ENCODE assay signal across 1 cellular context in genomic region chr4:166602068-166602467, GRCh38.
TF ChIP-seq lines count a peak whose summit lies in the region.

No MANE protein-coding gene starts in this region.

TF ChIP-seq in WTC11, 78 proteins besides CTCF, POLR2A, EP300 and RAD21 (continued from another document):
- TF ChIP-seq ZNF425 (CRISPR knock-in tag; conservative IDR thresholded peaks at IDR 0.05), result no peak
- no peak for TF ChIP-seq MAX (CRISPR knock-in tag; IDR thresholded peaks at IDR 0.05)
- TF ChIP-seq TCF7 (CRISPR knock-in tag; IDR thresholded peaks at IDR 0.05; ENCODE audit: low read depth), result no peak
- TF ChIP-seq, protein P1, sequence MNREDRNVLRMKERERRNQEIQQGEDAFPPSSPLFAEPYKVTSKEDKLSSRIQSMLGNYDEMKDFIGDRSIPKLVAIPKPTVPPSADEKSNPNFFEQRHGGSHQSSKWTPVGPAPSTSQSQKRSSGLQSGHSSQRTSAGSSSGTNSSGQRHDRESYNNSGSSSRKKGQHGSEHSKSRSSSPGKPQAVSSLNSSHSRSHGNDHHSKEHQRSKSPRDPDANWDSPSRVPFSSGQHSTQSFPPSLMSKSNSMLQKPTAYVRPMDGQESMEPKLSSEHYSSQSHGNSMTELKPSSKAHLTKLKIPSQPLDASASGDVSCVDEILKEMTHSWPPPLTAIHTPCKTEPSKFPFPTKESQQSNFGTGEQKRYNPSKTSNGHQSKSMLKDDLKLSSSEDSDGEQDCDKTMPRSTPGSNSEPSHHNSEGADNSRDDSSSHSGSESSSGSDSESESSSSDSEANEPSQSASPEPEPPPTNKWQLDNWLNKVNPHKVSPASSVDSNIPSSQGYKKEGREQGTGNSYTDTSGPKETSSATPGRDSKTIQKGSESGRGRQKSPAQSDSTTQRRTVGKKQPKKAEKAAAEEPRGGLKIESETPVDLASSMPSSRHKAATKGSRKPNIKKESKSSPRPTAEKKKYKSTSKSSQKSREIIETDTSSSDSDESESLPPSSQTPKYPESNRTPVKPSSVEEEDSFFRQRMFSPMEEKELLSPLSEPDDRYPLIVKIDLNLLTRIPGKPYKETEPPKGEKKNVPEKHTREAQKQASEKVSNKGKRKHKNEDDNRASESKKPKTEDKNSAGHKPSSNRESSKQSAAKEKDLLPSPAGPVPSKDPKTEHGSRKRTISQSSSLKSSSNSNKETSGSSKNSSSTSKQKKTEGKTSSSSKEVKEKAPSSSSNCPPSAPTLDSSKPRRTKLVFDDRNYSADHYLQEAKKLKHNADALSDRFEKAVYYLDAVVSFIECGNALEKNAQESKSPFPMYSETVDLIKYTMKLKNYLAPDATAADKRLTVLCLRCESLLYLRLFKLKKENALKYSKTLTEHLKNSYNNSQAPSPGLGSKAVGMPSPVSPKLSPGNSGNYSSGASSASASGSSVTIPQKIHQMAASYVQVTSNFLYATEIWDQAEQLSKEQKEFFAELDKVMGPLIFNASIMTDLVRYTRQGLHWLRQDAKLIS (CRISPR knock-in tag; IDR thresholded peaks at IDR 0.05; ENCODE audit: borderline replicate concordance), result no peak
- no peak for TF ChIP-seq MLX (CRISPR knock-in tag; IDR thresholded peaks at IDR 0.05)
- no peak for TF ChIP-seq MYBL2 (CRISPR knock-in tag; IDR thresholded peaks at IDR 0.05)
- TF ChIP-seq, protein P2, sequence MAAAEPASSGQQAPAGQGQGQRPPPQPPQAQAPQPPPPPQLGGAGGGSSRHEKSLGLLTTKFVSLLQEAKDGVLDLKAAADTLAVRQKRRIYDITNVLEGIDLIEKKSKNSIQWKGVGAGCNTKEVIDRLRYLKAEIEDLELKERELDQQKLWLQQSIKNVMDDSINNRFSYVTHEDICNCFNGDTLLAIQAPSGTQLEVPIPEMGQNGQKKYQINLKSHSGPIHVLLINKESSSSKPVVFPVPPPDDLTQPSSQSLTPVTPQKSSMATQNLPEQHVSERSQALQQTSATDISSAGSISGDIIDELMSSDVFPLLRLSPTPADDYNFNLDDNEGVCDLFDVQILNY (CRISPR knock-in tag; IDR thresholded peaks at IDR 0.05), result no peak
- TF ChIP-seq, protein P3, sequence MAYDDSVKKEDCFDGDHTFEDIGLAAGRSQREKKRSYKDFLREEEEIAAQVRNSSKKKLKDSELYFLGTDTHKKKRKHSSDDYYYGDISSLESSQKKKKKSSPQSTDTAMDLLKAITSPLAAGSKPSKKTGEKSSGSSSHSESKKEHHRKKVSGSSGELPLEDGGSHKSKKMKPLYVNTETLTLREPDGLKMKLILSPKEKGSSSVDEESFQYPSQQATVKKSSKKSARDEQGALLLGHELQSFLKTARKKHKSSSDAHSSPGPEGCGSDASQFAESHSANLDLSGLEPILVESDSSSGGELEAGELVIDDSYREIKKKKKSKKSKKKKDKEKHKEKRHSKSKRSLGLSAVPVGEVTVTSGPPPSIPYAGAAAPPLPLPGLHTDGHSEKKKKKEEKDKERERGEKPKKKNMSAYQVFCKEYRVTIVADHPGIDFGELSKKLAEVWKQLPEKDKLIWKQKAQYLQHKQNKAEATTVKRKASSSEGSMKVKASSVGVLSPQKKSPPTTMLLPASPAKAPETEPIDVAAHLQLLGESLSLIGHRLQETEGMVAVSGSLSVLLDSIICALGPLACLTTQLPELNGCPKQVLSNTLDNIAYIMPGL (CRISPR knock-in tag; IDR thresholded peaks at IDR 0.05), result no peak
- no peak for TF ChIP-seq TEAD1 (CRISPR knock-in tag; IDR thresholded peaks at IDR 0.05)
- TF ChIP-seq HMGA2 (CRISPR knock-in tag; IDR thresholded peaks at IDR 0.05), result no peak
- TF ChIP-seq ZNF219 (CRISPR knock-in tag; IDR thresholded peaks at IDR 0.05; ENCODE audit: borderline replicate concordance), result no peak
- TF ChIP-seq MXD4 (CRISPR knock-in tag; IDR thresholded peaks at IDR 0.05; ENCODE audit: borderline replicate concordance), result no peak
- TF ChIP-seq, protein P4, sequence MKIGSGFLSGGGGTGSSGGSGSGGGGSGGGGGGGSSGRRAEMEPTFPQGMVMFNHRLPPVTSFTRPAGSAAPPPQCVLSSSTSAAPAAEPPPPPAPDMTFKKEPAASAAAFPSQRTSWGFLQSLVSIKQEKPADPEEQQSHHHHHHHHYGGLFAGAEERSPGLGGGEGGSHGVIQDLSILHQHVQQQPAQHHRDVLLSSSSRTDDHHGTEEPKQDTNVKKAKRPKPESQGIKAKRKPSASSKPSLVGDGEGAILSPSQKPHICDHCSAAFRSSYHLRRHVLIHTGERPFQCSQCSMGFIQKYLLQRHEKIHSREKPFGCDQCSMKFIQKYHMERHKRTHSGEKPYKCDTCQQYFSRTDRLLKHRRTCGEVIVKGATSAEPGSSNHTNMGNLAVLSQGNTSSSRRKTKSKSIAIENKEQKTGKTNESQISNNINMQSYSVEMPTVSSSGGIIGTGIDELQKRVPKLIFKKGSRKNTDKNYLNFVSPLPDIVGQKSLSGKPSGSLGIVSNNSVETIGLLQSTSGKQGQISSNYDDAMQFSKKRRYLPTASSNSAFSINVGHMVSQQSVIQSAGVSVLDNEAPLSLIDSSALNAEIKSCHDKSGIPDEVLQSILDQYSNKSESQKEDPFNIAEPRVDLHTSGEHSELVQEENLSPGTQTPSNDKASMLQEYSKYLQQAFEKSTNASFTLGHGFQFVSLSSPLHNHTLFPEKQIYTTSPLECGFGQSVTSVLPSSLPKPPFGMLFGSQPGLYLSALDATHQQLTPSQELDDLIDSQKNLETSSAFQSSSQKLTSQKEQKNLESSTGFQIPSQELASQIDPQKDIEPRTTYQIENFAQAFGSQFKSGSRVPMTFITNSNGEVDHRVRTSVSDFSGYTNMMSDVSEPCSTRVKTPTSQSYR (CRISPR knock-in tag; IDR thresholded peaks at IDR 0.05), result no peak
